In the genomic region with DNA sequence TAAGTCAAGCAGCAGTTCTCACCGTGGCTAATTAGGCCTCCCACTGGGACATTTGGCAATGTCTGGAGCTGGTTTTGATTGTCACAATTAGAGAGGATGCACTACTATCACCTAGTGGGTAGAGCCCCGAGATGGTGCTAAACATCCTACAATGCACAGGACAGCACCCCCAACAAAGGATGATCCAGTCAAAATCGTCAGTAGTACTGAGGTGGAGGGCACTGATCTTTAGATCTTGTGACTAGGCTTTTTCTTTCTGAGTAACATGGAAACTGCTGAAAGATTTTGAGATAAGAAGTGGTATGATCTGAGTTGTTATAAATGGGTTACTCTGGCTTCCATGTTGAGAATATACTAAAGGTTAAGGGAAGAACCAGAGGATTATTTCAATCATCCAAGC, we compare ENCODE assay signal across 1 cellular context.
TF ChIP-seq lines count a peak whose summit lies in the region.

No MANE protein-coding gene starts in this region.

TF ChIP-seq in HEK293, 187 proteins besides CTCF, POLR2A, EP300 and RAD21:
- no peak for TF ChIP-seq ZNF521 (tag by site-specific recombination; IDR thresholded peaks at IDR 0.05)
- TF ChIP-seq, protein P1, sequence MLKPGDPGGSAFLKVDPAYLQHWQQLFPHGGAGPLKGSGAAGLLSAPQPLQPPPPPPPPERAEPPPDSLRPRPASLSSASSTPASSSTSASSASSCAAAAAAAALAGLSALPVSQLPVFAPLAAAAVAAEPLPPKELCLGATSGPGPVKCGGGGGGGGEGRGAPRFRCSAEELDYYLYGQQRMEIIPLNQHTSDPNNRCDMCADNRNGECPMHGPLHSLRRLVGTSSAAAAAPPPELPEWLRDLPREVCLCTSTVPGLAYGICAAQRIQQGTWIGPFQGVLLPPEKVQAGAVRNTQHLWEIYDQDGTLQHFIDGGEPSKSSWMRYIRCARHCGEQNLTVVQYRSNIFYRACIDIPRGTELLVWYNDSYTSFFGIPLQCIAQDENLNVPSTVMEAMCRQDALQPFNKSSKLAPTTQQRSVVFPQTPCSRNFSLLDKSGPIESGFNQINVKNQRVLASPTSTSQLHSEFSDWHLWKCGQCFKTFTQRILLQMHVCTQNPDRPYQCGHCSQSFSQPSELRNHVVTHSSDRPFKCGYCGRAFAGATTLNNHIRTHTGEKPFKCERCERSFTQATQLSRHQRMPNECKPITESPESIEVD (tag by site-specific recombination; IDR thresholded peaks at IDR 0.05) = no peak
- no peak for TF ChIP-seq ZNF202 (tag by site-specific recombination; IDR thresholded peaks at IDR 0.05; ENCODE audit: borderline replicate concordance)
- no peak for TF ChIP-seq ZNF184 (tag by site-specific recombination; IDR thresholded peaks at IDR 0.05)
- no peak for TF ChIP-seq HOXC10 (CRISPR knock-in tag; IDR thresholded peaks at IDR 0.05)
- TF ChIP-seq ZNF280D (tag by site-specific recombination; IDR thresholded peaks at IDR 0.05) = no peak
- TF ChIP-seq PRDM10 (tag by site-specific recombination; IDR thresholded peaks at IDR 0.05) = peak; percentile 74
- no peak for TF ChIP-seq KLF10 (tag by site-specific recombination; IDR thresholded peaks at IDR 0.05)
